In genomic region chr2:222862068-222862914, GRCh38 we compare ENCODE assay signal across 8 cellular contexts. TPM values are rescaled to one million over a fixed set of nuclear protein-coding genes. Genes with fewer than 3 reads are reported as not detected.
DNase-seq lines count a peak whose midpoint lies in the region; ATAC-seq and TF ChIP-seq lines count a peak whose summit lies in the region.

No MANE protein-coding gene starts in this region.

- intact Hi-C loops in heart left ventricle (cut with DNase I) (loop anchor here (2.0 to 10.0 kb wide), 10 partner anchors 40 to 170 kb away; no protein-coding TSS in a partner anchor), cardiac septum (cut with DNase I) (no loop called here), Panc1 (cut with micrococcal nuclease; ENCODE audit: unreplicated experiment) (no loop called here), esophagus squamous epithelium (cut with DNase I) (loop anchor here (5.0 kb wide), 1 partner anchor 155 kb away; no protein-coding TSS in a partner anchor)

- TF ChIP-seq POLR2A in heart left ventricle (IDR thresholded peaks at IDR 0.05): no peak
- no peak for TF ChIP-seq POLR2A in esophagus squamous epithelium (IDR thresholded peaks at IDR 0.05)

- WGBS in heart left ventricle, 4 donors: 10 to 29% (median 14%) methylated on average over 7 of the region's 7 CpGs
- WGBS in esophagus squamous epithelium, 2 donors: 21 to 27% methylated on average over 7 of the region's 7 CpGs

- H3K9me3 ChIP-seq in heart left ventricle: no peaks in the 10 kb centered on the region
- H3K9me3 ChIP-seq in Panc1 (ENCODE audit: control insufficient read depth, insufficient read depth, low read depth, low read length): no peaks in the 10 kb centered on the region
- no peaks in the 10 kb centered on the region for H3K9me3 ChIP-seq in esophagus squamous epithelium
- H3K9me3 ChIP-seq in neuron (ENCODE audit: low read length): no peaks in the 10 kb centered on the region

- ATAC-seq in heart left ventricle (peak in 3 of 4 donors; percentile 11 to 51 (median 35)), Panc1 (no peak), HG02678 (IDR thresholded peaks at IDR 0.05; ENCODE audit: unreplicated experiment) (no peak), GM19397 (IDR thresholded peaks at IDR 0.05; ENCODE audit: unreplicated experiment) (no peak)

- no peak overlapping the region for H2AFZ ChIP-seq in neuron (ENCODE audit: low read depth, low read length)

- in situ Hi-C loops in Panc1 (cut with HindIII; ENCODE audit: low pct_unique_long_range_greater_than_20kb, low sequenced_read_pairs): no loop called here

- CTCF ChIA-PET in Panc1 (lab: Charles Lee): interaction anchor here (0.6 to 1.5 kb wide), 4 partner anchors 53 to 153 kb away, joined by 3 to 8 read pairs (median 4); no protein-coding TSS in a partner anchor

- TF ChIP-seq CTCF in heart left ventricle (IDR thresholded peaks at IDR 0.05) (peak in 8 of 12 donors; percentile 7 to 55 (median 31)), Panc1 (IDR thresholded peaks at IDR 0.05) (peak; percentile 24; the same call in 1 of the 2 replicates), esophagus squamous epithelium (IDR thresholded peaks at IDR 0.05) (peak in 1 of 6 experiments; percentile 13)

- H3K27me3 ChIP-seq in heart left ventricle (no peaks in the 10 kb centered on the region), Panc1 (ENCODE audit: control insufficient read depth, insufficient read depth, low read length) (no peaks in the 10 kb centered on the region), esophagus squamous epithelium (no peaks in the 10 kb centered on the region), neuron (ENCODE audit: insufficient read depth, low read length) (no peaks in the 10 kb centered on the region)

- BruUV-seq in Panc1 (replicated peaks; lab: Mats Ljungman, UMichigan): TSS peak; percentile 92

- peak in 1 of 5 donors; percentile 21 for DNase-seq in heart left ventricle
- no peak for DNase-seq in cardiac septum (ENCODE audit: low spot score)
- DNase-seq in Panc1 (ENCODE audit: low read depth, low spot score): no peak
- DNase-seq in esophagus squamous epithelium (lab: John Stamatoyannopoulos, UW): no peak
- DNase-seq in GF-D8 (lab: John Stamatoyannopoulos, UW): no peak

- H3K36me3 ChIP-seq in heart left ventricle: no peaks in the 10 kb centered on the region
- no peaks in the 10 kb centered on the region; the same call in 1 of the 2 replicates for H3K36me3 ChIP-seq in Panc1 (ENCODE audit: control insufficient read depth, insufficient read depth, low read length)
- no peaks in the 10 kb centered on the region for H3K36me3 ChIP-seq in esophagus squamous epithelium
- H3K36me3 ChIP-seq in neuron (ENCODE audit: insufficient read depth, low read length): no peaks in the 10 kb centered on the region

- H3K4me3 ChIP-seq in heart left ventricle (peak overlapping the region; percentile 74 to 99 (median 93)), Panc1 (ENCODE audit: low read depth in 2 of 2, low read length in 2 of 2) (peak overlapping the region; percentile 89 to 91), esophagus squamous epithelium (peak overlapping the region; percentile 83 to 99 (median 98)), neuron (ENCODE audit: low read length) (peak overlapping the region; percentile 98)

- H3K27ac ChIP-seq in heart left ventricle: peak overlapping the region; percentile 93 to 100 (median 98)
- H3K27ac ChIP-seq in Panc1 (ENCODE audit: low read length): peak overlapping the region; percentile 85
- H3K27ac ChIP-seq in esophagus squamous epithelium: peak overlapping the region; percentile 93 to 98 (median 97)

- peaks cover 9 to 68% (median 41%) of the 10 kb centered on the region in 12 donors for H3K4me1 ChIP-seq in heart left ventricle
- peaks cover 50% of the 10 kb centered on the region for H3K4me1 ChIP-seq in Panc1 (ENCODE audit: control insufficient read depth, insufficient read depth, low read length)
- H3K4me1 ChIP-seq in esophagus squamous epithelium: peaks cover 12 to 61% (median 28%) of the 10 kb centered on the region in 3 donors
- peaks cover 38% of the 10 kb centered on the region for H3K4me1 ChIP-seq in neuron (ENCODE audit: insufficient read depth, low read length)

- POLR2A ChIA-PET in Panc1 (lab: Charles Lee): interaction anchor here (0.6 kb wide), 1 partner anchor 44 kb away, joined by 16 read pairs; no protein-coding TSS in a partner anchor

RNA-seq across cellular contexts. Expression of gene ACSL3, which starts 1.5 kb away (rescaled TPM):
- total RNA-seq in heart left ventricle (10 to 100 TPM; 44.5 to 56.8 (median 52.4) TPM), cardiac septum (37.4 TPM), Panc1 (2021; ENCODE audit: unreplicated experiment) (85.2 TPM), esophagus squamous epithelium (10 to 100 TPM; 62.4 to 84.6 (median 76.6) TPM)
- polyA plus RNA-seq in heart left ventricle: 10 to 100 TPM; 12.0 to 30.8 TPM
- 38.7 TPM for polyA plus RNA-seq in Panc1 (2012; ENCODE audit: insufficient read length)

Comparison
In these comparisons a context has a peak if more than half of its experiments do, and no peak if none do; other contexts are left out.
1. intact Hi-C loops: an anchor here in heart left ventricle (2.0 to 10.0 kb wide) and esophagus squamous epithelium (5.0 kb wide); none called in cardiac septum and Panc1.
2. ATAC-seq: peak in heart left ventricle (3 of 4); none in Panc1 (single experiment), HG02678 (single experiment) and GM19397 (single experiment).
3. Peak in every context shown above with its lines, with median percentiles within 50 percentile points of each other: H3K27ac ChIP-seq and H3K4me3 ChIP-seq.